Comparison of ENCODE assay signal across 9 cellular contexts in genomic region chr19:3440082-3440481, GRCh38. TPM values are rescaled to one million over a fixed set of nuclear protein-coding genes. Genes with fewer than 3 reads are reported as not detected.
DNase-seq lines count a peak whose midpoint lies in the region; ATAC-seq, FAIRE-seq and TF ChIP-seq lines count a peak whose summit lies in the region.
"Had no signal": no experiment of that assay in that cellular context is flagged by ENCODE, and none has a peak within 500 bp of the region (broad histone marks: within the 10 kb centered on the region; RNA-seq: fewer than 3 reads in every experiment).

No MANE protein-coding gene starts in this region.

- peak; percentile 36 for DNase-seq in SIG-M5 treated with dmso at 0.1 percent for 504 hours (lab: John Stamatoyannopoulos, UW; ENCODE audit: unreplicated experiment)
- DNase-seq in SIG-M5 (lab: John Stamatoyannopoulos, UW): no peak
- DNase-seq in T-helper 22 cell (ENCODE audit: low read depth): peak; percentile 13
- peak; percentile 62 to 73 (median 68) for DNase-seq in K562 (ENCODE audit: extremely low read depth in 1 of 4, low spot score in 3 of 4)
- peak; percentile 72 for DNase-seq in lower lobe of right lung
- DNase-seq in stimulated activated naive CD4-positive, alpha-beta T cell treated with Interleukin-2 at 50 U/mL for 16 hours (lab: John Stamatoyannopoulos, UW): peak; percentile 39

- TF ChIP-seq POLR2A in K562 (conservative IDR thresholded peaks at IDR 0.05) (no peak), GM18505 (IDR thresholded peaks at IDR 0.05; ENCODE audit: borderline replicate concordance, extremely low read depth, insufficient read depth, insufficient read length) (no peak)

- in situ Hi-C loops in K562 (cut with MboI): no loop called here

- H3K9ac ChIP-seq in K562 (ENCODE audit: insufficient read depth in 1 of 2, low read depth in 2 of 2, low read length in 2 of 2): no peak overlapping the region; a peak in 1 of 4 replicates

- H3K79me2 ChIP-seq in K562 (ENCODE audit: control insufficient read depth, insufficient read depth, low read length): peaks cover 33% of the 10 kb centered on the region

- no peaks in the 10 kb centered on the region for H3K9me1 ChIP-seq in K562 (ENCODE audit: control insufficient read depth, insufficient read depth, low read length)

- BruUV-seq in K562 (replicated peaks; lab: Mats Ljungman, UMichigan): no TSS peak

- H4K20me1 ChIP-seq in K562 (replicated peaks; ENCODE audit: control insufficient read depth, insufficient read depth, low read length): peaks cover 5% of the 10 kb centered on the region

- peak; percentile 74 for FAIRE-seq in K562 (lab: Jason Lieb, UNC)
- FAIRE-seq: G401.6 had no signal

- 68% methylated on average over 7 of the region's 13 CpGs for WGBS in K562 (ENCODE audit: insufficient coverage, low coverage, missing lambda C conversion rate)

- intact Hi-C loops in K562 (cut with micrococcal nuclease) (no loop called here), lower lobe of right lung (cut with DNase I) (no loop called here)

- H2AFZ ChIP-seq in K562 (ENCODE audit: low read depth, low read length): no peak overlapping the region

- peak; percentile 66 to 71 (median 69) for TF ChIP-seq CTCF in K562 (IDR thresholded peaks at IDR 0.05 in 2 of 3, conservative IDR thresholded peaks at IDR 0.05 in 1 of 3; ENCODE audit: insufficient read depth in 2 of 3, low read depth in 1 of 3, low read length in 3 of 3)
- TF ChIP-seq CTCF in lower lobe of right lung (IDR thresholded peaks at IDR 0.05): peak; percentile 52

- peaks cover 85% of the 10 kb centered on the region for H3K36me3 ChIP-seq in K562 (ENCODE audit: control insufficient read depth, insufficient read depth, low read length)
- peaks cover 76% of the 10 kb centered on the region for H3K36me3 ChIP-seq in lower lobe of right lung

- H3K9me3 ChIP-seq in K562 (replicated peaks; ENCODE audit: control insufficient read depth, insufficient read depth, low read depth, low read length): no peaks in the 10 kb centered on the region
- no peaks in the 10 kb centered on the region for H3K9me3 ChIP-seq in lower lobe of right lung

- peak; percentile 32 to 62 for TF ChIP-seq RAD21 in K562 (CRISPR knock-in tag; conservative IDR thresholded peaks at IDR 0.05 in 1 of 2, IDR thresholded peaks at IDR 0.05 in 1 of 2)

- H3K27ac ChIP-seq in K562 (ENCODE audit: extremely low read depth, low read depth, low read length) (no peak overlapping the region), lower lobe of right lung (no peak overlapping the region)

- CTCF ChIA-PET in K562 (lab: Yijun Ruan, JAX; ENCODE audit: low intra/inter-chr PET ratio): interaction anchor here (1.2 kb wide), 2 partner anchors 113 to 135 kb away, joined by 7 to 11 read pairs; no protein-coding TSS in a partner anchor

- ATAC-seq in K562 (peak; percentile 77), lower lobe of right lung (peak; percentile 46 to 65), HG03571 (IDR thresholded peaks at IDR 0.05; ENCODE audit: unreplicated experiment) (no peak), GM18505 (IDR thresholded peaks at IDR 0.05; ENCODE audit: unreplicated experiment) (no peak)

- no peak overlapping the region for H3K4me2 ChIP-seq in K562 (ENCODE audit: insufficient read depth, low read length)

- TF ChIP-seq EP300 in K562 (IDR thresholded peaks at IDR 0.05; ENCODE audit: low read length): no peak

- POLR2A ChIA-PET in K562 (lab: Yijun Ruan, JAX): no interaction called here

- H3K4me1 ChIP-seq in K562 (replicated peaks in 1 of 2; ENCODE audit: control insufficient read depth in 2 of 2, insufficient read depth in 2 of 2, low read length in 2 of 2): peaks cover 4 to 21% of the 10 kb centered on the region in 2 experiments; a peak in 4 of 5 replicates
- peaks cover 32% of the 10 kb centered on the region for H3K4me1 ChIP-seq in lower lobe of right lung

- H3K4me3 ChIP-seq in K562: no peak overlapping the region
- no peak overlapping the region for H3K4me3 ChIP-seq in lower lobe of right lung

- no peaks in the 10 kb centered on the region for H3K27me3 ChIP-seq in K562 (ENCODE audit: control insufficient read depth in 2 of 2, insufficient read depth in 2 of 2, low read length in 2 of 2)
- H3K27me3 ChIP-seq in lower lobe of right lung (ENCODE audit: low read depth): no peaks in the 10 kb centered on the region

TF ChIP-seq in K562, 482 proteins besides CTCF, POLR2A, EP300 and RAD21 (continues in another document):
- no peak for TF ChIP-seq USF2 (CRISPR knock-in tag; IDR thresholded peaks at IDR 0.05)
- no peak for TF ChIP-seq CEBPB (tag; IDR thresholded peaks at IDR 0.05)
- peak; percentile 43; the same call in 1 of the 2 replicates for TF ChIP-seq SMC3 (conservative IDR thresholded peaks at IDR 0.05; ENCODE audit: insufficient read depth, low read depth, low read length)
- TF ChIP-seq ZKSCAN1 (IDR thresholded peaks at IDR 0.05; ENCODE audit: low read depth, low read length): no peak
- peak in 2 of 3 experiments; percentile 18 to 60 for TF ChIP-seq YY1 (IDR thresholded peaks at IDR 0.05; ENCODE audit: borderline replicate concordance in 1 of 3, control insufficient read depth in 1 of 3, extremely low read depth in 1 of 3, insufficient read depth in 3 of 3, insufficient read length in 1 of 3, insufficient replicate concordance in 2 of 3, low read depth in 1 of 3, low read length in 2 of 3)
- no peak for TF ChIP-seq ZNF174 (CRISPR knock-in tag; IDR thresholded peaks at IDR 0.05)
- no peak for TF ChIP-seq ZNF280A (IDR thresholded peaks at IDR 0.05; ENCODE audit: low read depth, partially characterized antibody)
- no peak for TF ChIP-seq FOSL1 (tag; conservative IDR thresholded peaks at IDR 0.05)
- TF ChIP-seq POLR2G (IDR thresholded peaks at IDR 0.05; ENCODE audit: low read depth, low read length): 0 out of 2 replicates have a peak, but pooled peaks have one; percentile 35
- TF ChIP-seq MIER1 (IDR thresholded peaks at IDR 0.05; ENCODE audit: low read depth): no peak
- no peak for TF ChIP-seq TRIM28 (IDR thresholded peaks at IDR 0.05)
- no peak for TF ChIP-seq THRAP3 (IDR thresholded peaks at IDR 0.05; ENCODE audit: borderline replicate concordance)

RNA-seq across cellular contexts. Expression of gene SMIM24, which starts 40.2 kb away (rescaled TPM):
- 2.1 and 3.1 TPM in 2 replicates for total RNA-seq in K562 (2011; cell fraction: chromatin; rRNA removed; ENCODE audit: low replicate concordance)
- total RNA-seq in K562 (2011; cell fraction: nucleolus; rRNA removed): 3.2 and 3.8 TPM in 2 replicates
- 3.5 and 8.2 TPM in 2 replicates for total RNA-seq in K562 (2011; cell fraction: nucleoplasm; rRNA removed)
- total RNA-seq in K562 (2014; rRNA removed) (0.45 and 1.2 TPM in 2 replicates), K562 (2014; rRNA removed; fragmentation: Illumina TruSeq; extraction: Trizol) (0.73 and 1.1 TPM in 2 replicates), K562 (2015; rRNA removed; fragmentation: Illumina TruSeq; extraction: Trizol) (not detected in 2 replicates), K562 (2021) (1.1 and 1.4 TPM in 2 replicates), lower lobe of right lung (not detected)
- polyA plus RNA-seq in K562 (2011; rRNA removed) (12.3 and 12.9 TPM in 2 replicates), K562 (2014; fragmentation: Illumina TruSeq; extraction: Trizol) (2.9 and 3.0 TPM in 2 replicates), K562 (2014; fragmentation: Nextera tagmentation; extraction: Ambion mirVana) (1 to 10 TPM in 1 of 2 experiments, under 1 TPM in 1; 0.86 to 1.8 TPM), K562 (2014; rRNA removed) (0.77 and 1.6 TPM in 2 replicates)
- 9.2 and 18.1 TPM in 2 replicates for polyA plus RNA-seq in K562 (2011; cell fraction: cytosol; rRNA removed)
- 3.3 and 7.5 TPM in 2 replicates for polyA plus RNA-seq in K562 (2011; cell fraction: nucleus; rRNA removed)
- 2.3 and 5.3 TPM in 2 replicates for polyA plus RNA-seq in K562 (2012)
- polyA minus RNA-seq in K562 (2011; rRNA and poly(A)+ RNA removed): 3.8 and 4.3 TPM in 2 replicates
- polyA minus RNA-seq in K562 (2011; cell fraction: cytosol; rRNA and poly(A)+ RNA removed): 2.2 and 5.2 TPM in 2 replicates
- 1.7 TPM in 1 of 2 replicates, not detected in the other for polyA minus RNA-seq in K562 (2011; cell fraction: nucleus; rRNA and poly(A)+ RNA removed)

RNA-seq across cellular contexts. Expression of gene SMIM44, which starts 43.2 kb away (rescaled TPM):
- not detected in 2 replicates for total RNA-seq in K562 (2011; cell fraction: chromatin; rRNA removed; ENCODE audit: low replicate concordance)
- not detected in 2 replicates for total RNA-seq in K562 (2011; cell fraction: nucleolus; rRNA removed)
- not detected in 2 replicates for total RNA-seq in K562 (2011; cell fraction: nucleoplasm; rRNA removed)
- total RNA-seq in K562 (2014; rRNA removed) (not detected in 2 replicates), K562 (2014; rRNA removed; fragmentation: Illumina TruSeq; extraction: Trizol) (not detected in 2 replicates), K562 (2015; rRNA removed; fragmentation: Illumina TruSeq; extraction: Trizol) (not detected in 2 replicates), K562 (2021) (not detected in 2 replicates), lower lobe of right lung (not detected)
- polyA plus RNA-seq in K562 (2011; rRNA removed) (not detected in 2 replicates), K562 (2014; fragmentation: Illumina TruSeq; extraction: Trizol) (not detected in 2 replicates), K562 (2014; fragmentation: Nextera tagmentation; extraction: Ambion mirVana) (not detected), K562 (2014; rRNA removed) (not detected in 2 replicates)
- not detected in 2 replicates for polyA plus RNA-seq in K562 (2011; cell fraction: cytosol; rRNA removed)
- polyA plus RNA-seq in K562 (2011; cell fraction: nucleus; rRNA removed): not detected in 2 replicates
- polyA plus RNA-seq in K562 (2012): not detected in 2 replicates
- polyA minus RNA-seq in K562 (2011; rRNA and poly(A)+ RNA removed): not detected in 2 replicates
- not detected in 2 replicates for polyA minus RNA-seq in K562 (2011; cell fraction: cytosol; rRNA and poly(A)+ RNA removed)
- polyA minus RNA-seq in K562 (2011; cell fraction: nucleus; rRNA and poly(A)+ RNA removed): not detected in 2 replicates

Comparison
In these comparisons a context has a peak if more than half of its experiments do, and no peak if none do; other contexts are left out.
1. ATAC-seq: peak in K562 (single experiment) and lower lobe of right lung (2 of 2); none in HG03571 (single experiment) and GM18505 (single experiment).